Comparison of ENCODE assay signal across 7 cellular contexts in the genomic region with DNA sequence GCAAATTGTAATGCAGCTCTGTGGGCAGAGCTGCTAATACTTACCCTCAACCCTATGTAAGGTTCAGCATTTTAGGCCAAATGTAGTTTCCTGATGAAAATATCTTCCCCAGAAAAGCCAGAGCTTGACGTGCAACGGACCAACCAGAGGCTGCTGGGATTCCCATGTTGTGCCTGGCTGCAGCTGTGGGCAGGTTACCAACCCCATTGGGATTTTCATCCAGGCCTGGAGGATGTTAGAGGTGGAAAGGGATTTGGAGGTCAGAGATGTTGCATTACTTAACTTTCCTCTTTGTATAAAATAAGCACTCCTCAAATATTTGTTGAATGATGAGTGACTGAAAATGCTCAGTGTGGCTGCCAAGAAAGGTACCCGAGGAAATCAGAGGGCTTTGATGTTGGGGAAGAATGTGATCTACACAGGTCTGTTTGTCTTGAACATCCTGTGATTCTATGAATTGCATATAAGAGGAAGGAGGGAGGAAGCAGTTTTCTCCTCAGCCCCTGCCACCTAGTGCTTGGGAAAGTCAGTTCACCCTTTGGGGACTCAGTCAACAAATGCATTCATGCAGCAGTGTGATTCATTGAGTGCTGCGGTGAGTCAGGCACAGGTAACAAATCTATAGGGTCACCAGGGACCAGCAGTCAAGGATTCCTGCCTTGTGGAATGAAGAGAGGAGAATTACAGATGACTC.
A peak's percentile ranks its signal among the peaks of the same experiment; 100 is the strongest.
DNase-seq lines count a peak whose midpoint lies in the region; ATAC-seq, FAIRE-seq and TF ChIP-seq lines count a peak whose summit lies in the region.

No MANE protein-coding gene starts in this region.

- H3K4me1 Mint-ChIP-seq in activated CD8-positive, alpha-beta memory T cell treated with anti-CD3 and anti-CD28 coated beads, Interleukin-2, amount 10 ng/mL, durations not matched to agents 7 days and 5 days = no peaks in the 10 kb centered on the region
- peaks cover 15% of the 10 kb centered on the region for H3K4me1 Mint-ChIP-seq in nephron progenitor cell

- H3K36me3 Mint-ChIP-seq in activated CD8-positive, alpha-beta memory T cell treated with anti-CD3 and anti-CD28 coated beads, Interleukin-2, amount 10 ng/mL, durations not matched to agents 7 days and 5 days = no peaks in the 10 kb centered on the region
- no peaks in the 10 kb centered on the region for H3K36me3 Mint-ChIP-seq in nephron progenitor cell (ENCODE audit: low read depth)

- no peak overlapping the region for H3K27ac Mint-ChIP-seq in activated CD8-positive, alpha-beta memory T cell treated with anti-CD3 and anti-CD28 coated beads, Interleukin-2, amount 10 ng/mL, durations not matched to agents 7 days and 5 days
- H3K27ac Mint-ChIP-seq in nephron progenitor cell = no peak overlapping the region

- H3K4me3 Mint-ChIP-seq in activated CD8-positive, alpha-beta memory T cell treated with anti-CD3 and anti-CD28 coated beads, Interleukin-2, amount 10 ng/mL, durations not matched to agents 7 days and 5 days = no peak overlapping the region
- no peak overlapping the region for H3K4me3 Mint-ChIP-seq in nephron progenitor cell

- FAIRE-seq in HTR-8/SVneo (lab: Jason Lieb, UNC) = no peak

- no peak for TF ChIP-seq CTCF in nephron progenitor cell (IDR thresholded peaks at IDR 0.05)

- H3K27me3 Mint-ChIP-seq in activated CD8-positive, alpha-beta memory T cell treated with anti-CD3 and anti-CD28 coated beads, Interleukin-2, amount 10 ng/mL, durations not matched to agents 7 days and 5 days = peaks cover 14% of the 10 kb centered on the region
- peaks cover 13% of the 10 kb centered on the region for H3K27me3 Mint-ChIP-seq in nephron progenitor cell (ENCODE audit: low read depth, poor library complexity)

- CTCF ChIA-PET in activated CD8-positive, alpha-beta memory T cell treated with anti-CD3 and anti-CD28 coated beads, Interleukin-2, amount 10 ng/mL, durations not matched to agents 7 days and 5 days (lab: Charles Lee) = no interaction called here

- no peak for ATAC-seq in activated CD8-positive, alpha-beta memory T cell treated with anti-CD3 and anti-CD28 coated beads, Interleukin-2, amount 10 ng/mL, durations not matched to agents 7 days and 5 days
- ATAC-seq in HG03196 (IDR thresholded peaks at IDR 0.05; ENCODE audit: unreplicated experiment) (no peak), GM18858 (IDR thresholded peaks at IDR 0.05; ENCODE audit: unreplicated experiment) (no peak)

- DNase-seq in DMS53 (lab: John Stamatoyannopoulos, UW) (peak; percentile 94), HTR-8/SVneo (ENCODE audit: insufficient read length, low spot score) (peak; percentile 13), left kidney (ENCODE audit: low read depth, low spot score) (peak; percentile 53), nephron progenitor cell (no peak)
- peak; percentile 36 for DNase-seq in activated CD8-positive, alpha-beta memory T cell treated with anti-CD3 and anti-CD28 coated beads, Interleukin-2, amount 10 ng/mL, durations not matched to agents 7 days and 5 days

- H3K9me3 Mint-ChIP-seq in activated CD8-positive, alpha-beta memory T cell treated with anti-CD3 and anti-CD28 coated beads, Interleukin-2, amount 10 ng/mL, durations not matched to agents 7 days and 5 days (ENCODE audit: low read depth) = no peaks in the 10 kb centered on the region
- H3K9me3 Mint-ChIP-seq in nephron progenitor cell = peaks cover 7% of the 10 kb centered on the region
